In genomic region chr9:33750839-33751339, GRCh38 we compare ENCODE assay signal across 9 cellular contexts. TPM values are rescaled to one million over a fixed set of nuclear protein-coding genes. Genes with fewer than 3 reads are reported as not detected.
DNase-seq lines count a peak whose midpoint lies in the region; ATAC-seq and TF ChIP-seq lines count a peak whose summit lies in the region.
"Had no signal": no experiment of that assay in that cellular context is flagged by ENCODE, and none has a peak within 500 bp of the region (broad histone marks: within the 10 kb centered on the region; RNA-seq: fewer than 3 reads in every experiment).

No MANE protein-coding gene starts in this region.

- no peaks in the 10 kb centered on the region for H3K4me1 ChIP-seq in HUES48 (ENCODE audit: control insufficient read depth, insufficient read depth, low read length)
- H3K4me1 ChIP-seq in mesenchymal stem cell (ENCODE audit: control insufficient read depth, insufficient read depth, low read depth, low read length), result no peaks in the 10 kb centered on the region

- no peak overlapping the region for H4K8ac ChIP-seq in mesenchymal stem cell (ENCODE audit: low read length)

- no peak overlapping the region for H3K14ac ChIP-seq in mesenchymal stem cell (ENCODE audit: low read length in 2 of 2)

- no peak overlapping the region for H3K9ac ChIP-seq in HUES48 (ENCODE audit: low read depth, low read length)
- peak overlapping the region; percentile 48 for H3K9ac ChIP-seq in mesenchymal stem cell (ENCODE audit: low read length)

- H3K9me3 ChIP-seq in HUES48 (ENCODE audit: control insufficient read depth, insufficient read depth, low read length), result no peaks in the 10 kb centered on the region
- no peaks in the 10 kb centered on the region for H3K9me3 ChIP-seq in mesenchymal stem cell (ENCODE audit: control insufficient read depth, low read length)

- H3K4me3 Mint-ChIP-seq in dendritic cell treated with granulocyte-macrophage colony-stimulating factor and Interleukin-4, amounts not matched to agents 40 ng/mL and 50 ng/mL, for 4 days, result no peak overlapping the region

- H3K4me3 ChIP-seq in AG10803 (ENCODE audit: low read length) (peak overlapping the region; percentile 56), HUES48 (ENCODE audit: low read depth, low read length) (peak overlapping the region; percentile 54), mesenchymal stem cell (ENCODE audit: insufficient read depth in 1 of 2, low read depth in 1 of 2, low read length in 2 of 2) (peak overlapping the region in 1 of 2 experiments; percentile 79)

- no peaks in the 10 kb centered on the region for H3K9me3 Mint-ChIP-seq in dendritic cell treated with granulocyte-macrophage colony-stimulating factor and Interleukin-4, amounts not matched to agents 40 ng/mL and 50 ng/mL, for 4 days

- H3K36me3 ChIP-seq in HUES48 (ENCODE audit: control insufficient read depth, insufficient read depth, low read length), result no peaks in the 10 kb centered on the region
- no peaks in the 10 kb centered on the region for H3K36me3 ChIP-seq in mesenchymal stem cell (ENCODE audit: control insufficient read depth in 1 of 2, insufficient read depth in 2 of 2, low read depth in 1 of 2, low read length in 2 of 2)

- no peak overlapping the region for H3K18ac ChIP-seq in mesenchymal stem cell (ENCODE audit: low read depth in 1 of 2, low read length in 2 of 2)

- H3K23ac ChIP-seq in mesenchymal stem cell (ENCODE audit: low read length in 2 of 2), result no peak overlapping the region

- no peak overlapping the region for H2AFZ ChIP-seq in mesenchymal stem cell (ENCODE audit: low read depth, low read length)

- no peaks in the 10 kb centered on the region for H3K36me3 Mint-ChIP-seq in dendritic cell treated with granulocyte-macrophage colony-stimulating factor and Interleukin-4, amounts not matched to agents 40 ng/mL and 50 ng/mL, for 4 days (ENCODE audit: low read depth)

- H3K27ac Mint-ChIP-seq in dendritic cell treated with granulocyte-macrophage colony-stimulating factor and Interleukin-4, amounts not matched to agents 40 ng/mL and 50 ng/mL, for 4 days, result peak overlapping the region; percentile 18

- intact Hi-C loops in dendritic cell treated with granulocyte-macrophage colony-stimulating factor and Interleukin-4, amounts not matched to agents 40 ng/mL and 50 ng/mL, for 4 days (cut with micrococcal nuclease), result no loop called here

- ATAC-seq in HG03196 (IDR thresholded peaks at IDR 0.05; ENCODE audit: unreplicated experiment), result no peak

- TF ChIP-seq CTCF in AG10803 (conservative IDR thresholded peaks at IDR 0.05; ENCODE audit: low read length), result no peak

- H3K4me2 ChIP-seq in mesenchymal stem cell (ENCODE audit: low read length, poor library complexity, severe bottlenecking), result no peak overlapping the region

- H3K27me3 Mint-ChIP-seq in dendritic cell treated with granulocyte-macrophage colony-stimulating factor and Interleukin-4, amounts not matched to agents 40 ng/mL and 50 ng/mL, for 4 days, result peaks cover 81% of the 10 kb centered on the region

- no peak overlapping the region for H2BK15ac ChIP-seq in mesenchymal stem cell (ENCODE audit: low read depth, poor library complexity, severe bottlenecking)

- WGBS in mesenchymal stem cell, result 92% methylated on average over 31 of the region's 31 CpGs

- H2AK5ac ChIP-seq in mesenchymal stem cell (ENCODE audit: low read length, severe bottlenecking), result no peak overlapping the region

- no peaks in the 10 kb centered on the region for H3K79me1 ChIP-seq in mesenchymal stem cell (replicated peaks; ENCODE audit: low read length, poor library complexity, severe bottlenecking)

- no peak for DNase-seq in AG10803 (ENCODE audit: low read depth)
- no peak for DNase-seq in mesenchymal stem cell
- DNase-seq in AG08395 (ENCODE audit: low spot score), result no peak
- DNase-seq in activated CD8-positive, alpha-beta memory T cell treated with anti-CD3 and anti-CD28 coated beads, Interleukin-2, amount 50 U/mL, for 48 hours, result no peak
- DNase-seq in HCEC 1CT, result no peak
- DNase-seq: T-helper 9 cell had no signal

- no peak overlapping the region for H3K4ac ChIP-seq in mesenchymal stem cell (ENCODE audit: low read depth in 1 of 2, low read length in 2 of 2)

- H3K4me1 Mint-ChIP-seq in dendritic cell treated with granulocyte-macrophage colony-stimulating factor and Interleukin-4, amounts not matched to agents 40 ng/mL and 50 ng/mL, for 4 days (ENCODE audit: low read depth), result peaks cover 47% of the 10 kb centered on the region

- H2BK120ac ChIP-seq in mesenchymal stem cell (ENCODE audit: low read depth, low read length), result no peak overlapping the region

- H4K91ac ChIP-seq in mesenchymal stem cell (ENCODE audit: low read length), result no peak overlapping the region

- H3K27me3 ChIP-seq in HUES48 (ENCODE audit: control insufficient read depth, insufficient read depth, low read length) (peaks cover 34% of the 10 kb centered on the region), mesenchymal stem cell (ENCODE audit: control insufficient read depth in 1 of 2, insufficient read depth in 1 of 2, low read length in 2 of 2) (peaks cover 17 to 30% of the 10 kb centered on the region in 2 experiments)

- no peak overlapping the region for H2BK12ac ChIP-seq in mesenchymal stem cell (ENCODE audit: low read length in 2 of 2)

- H3K27ac ChIP-seq in HUES48 (ENCODE audit: low read depth, low read length), result no peak overlapping the region
- no peak overlapping the region for H3K27ac ChIP-seq in mesenchymal stem cell (ENCODE audit: low read length, poor library complexity, severe bottlenecking)

- no peak overlapping the region for H2BK5ac ChIP-seq in mesenchymal stem cell (ENCODE audit: low read depth, low read length, poor library complexity, severe bottlenecking)

RNA-seq across cellular contexts. Expression of gene PRSS3, which starts 44.5 kb away (rescaled TPM):
- polyA plus RNA-seq in mesenchymal stem cell (2013, experiment 1 of 2), result not detected
- not detected for polyA plus RNA-seq in mesenchymal stem cell (2013, experiment 2 of 2)
